ENCODE assay signal across 8 cellular contexts in genomic region chr9:86282077-86282978, GRCh38. TPM values are rescaled to one million over a fixed set of nuclear protein-coding genes. Genes with fewer than 3 reads are reported as not detected.
DNase-seq lines count a peak whose midpoint lies in the region; ATAC-seq and TF ChIP-seq lines count a peak whose summit lies in the region.

Gene ISCA1, minus strand, starts transcription at chr9:86282538. Its CDS starts 80 bp downstream, at chr9:86282458.

- H2AFZ ChIP-seq in PC-3 (ENCODE audit: low read length) = peak within 1 kb of the TSS; percentile 78

- intact Hi-C loops in PC-3 (cut with micrococcal nuclease) = loop anchor here (1.0 kb wide), 1 partner anchor 72 kb away; the partner anchor contains the start of gene TUT7

- TF ChIP-seq CTCF in PC-3 (conservative IDR thresholded peaks at IDR 0.05; ENCODE audit: low read depth, low read length) = no peak

- peak within 1 kb of the TSS; percentile 81 for H3K27ac ChIP-seq in PC-3 (ENCODE audit: low read length)

- H3K36me3 ChIP-seq in PC-3 (ENCODE audit: low read depth, low read length) (no peaks in the 10 kb centered on the region), mucosa of stomach (ENCODE audit: control insufficient read depth, insufficient read depth, low read length) (no peaks in the 10 kb centered on the region)

- H3K36me3 Mint-ChIP-seq in activated T-cell treated with anti-CD3 and anti-CD28 coated beads, Interleukin-2, amount 50 U/mL, for 24 hours (ENCODE audit: low read depth) = peaks cover 46% of the 10 kb centered on the region

- H3K4me1 ChIP-seq in PC-3 (ENCODE audit: insufficient read depth, low read length) = peaks cover 13% of the 10 kb centered on the region
- H3K4me1 ChIP-seq in mucosa of stomach (ENCODE audit: control insufficient read depth, insufficient read depth, low read length) = peaks cover 4% of the 10 kb centered on the region

- H3K9me3 ChIP-seq in PC-3 (ENCODE audit: low read length) = no peaks in the 10 kb centered on the region
- no peaks in the 10 kb centered on the region for H3K9me3 ChIP-seq in mucosa of stomach (ENCODE audit: control insufficient read depth, low read length)

- ATAC-seq in GM21717 (IDR thresholded peaks at IDR 0.05; ENCODE audit: unreplicated experiment) (peak; percentile 81), PC-3 (peak; percentile 87)

- peak within 1 kb of the TSS; percentile 91 for H3K4me3 ChIP-seq in Jurkat, Clone E6-1 (ENCODE audit: low read length)
- H3K4me3 ChIP-seq in PC-3 (ENCODE audit: low read length) = peak within 1 kb of the TSS; percentile 94
- H3K4me3 ChIP-seq in mucosa of stomach (ENCODE audit: low read length) = peak within 1 kb of the TSS; percentile 57

- H3K4me2 ChIP-seq in PC-3 (ENCODE audit: low read length) = peak within 1 kb of the TSS; percentile 92

- peaks cover 47% of the 10 kb centered on the region for H3K79me2 ChIP-seq in PC-3 (ENCODE audit: low read length)

- peak; percentile 93 for TF ChIP-seq POLR2A in erythroblast (IDR thresholded peaks at IDR 0.05; ENCODE audit: low read length)

- peak within 1 kb of the TSS; percentile 94 for H3K9ac ChIP-seq in PC-3 (ENCODE audit: low read length)
- peak within 1 kb of the TSS; percentile 82 for H3K9ac ChIP-seq in mucosa of stomach (ENCODE audit: low read length)

- no TSS peak for BruUV-seq in PC-3 (replicated peaks; lab: Mats Ljungman, UMichigan)

- no peaks in the 10 kb centered on the region for H3K27me3 Mint-ChIP-seq in activated T-cell treated with anti-CD3 and anti-CD28 coated beads, Interleukin-2, amount 50 U/mL, for 24 hours

- H3K9me3 Mint-ChIP-seq in activated T-cell treated with anti-CD3 and anti-CD28 coated beads, Interleukin-2, amount 50 U/mL, for 24 hours = no peaks in the 10 kb centered on the region

- peak within 1 kb of the TSS; percentile 82 for H3K4me3 Mint-ChIP-seq in activated T-cell treated with anti-CD3 and anti-CD28 coated beads, Interleukin-2, amount 50 U/mL, for 24 hours

- peak within 1 kb of the TSS; percentile 99 for H3K27ac Mint-ChIP-seq in activated T-cell treated with anti-CD3 and anti-CD28 coated beads, Interleukin-2, amount 50 U/mL, for 24 hours

- H3K4me1 Mint-ChIP-seq in activated T-cell treated with anti-CD3 and anti-CD28 coated beads, Interleukin-2, amount 50 U/mL, for 24 hours (ENCODE audit: low read depth) = peaks cover 55% of the 10 kb centered on the region

- no peaks in the 10 kb centered on the region for H3F3A ChIP-seq in PC-3 (ENCODE audit: low read length, unreplicated experiment)

- H3K27me3 ChIP-seq in PC-3 (ENCODE audit: low read length) (no peaks in the 10 kb centered on the region), mucosa of stomach (ENCODE audit: control insufficient read depth, insufficient read depth, low read length) (no peaks in the 10 kb centered on the region)

- peaks cover 27% of the 10 kb centered on the region for H4K20me1 ChIP-seq in PC-3 (ENCODE audit: low read length)

- DNase-seq in DMS53 (lab: John Stamatoyannopoulos, UW) = peak; percentile 96
- peak; percentile 83 for DNase-seq in Jurkat, Clone E6-1 (ENCODE audit: low read depth, low spot score)
- DNase-seq in PC-3 = peak; percentile 83
- peak; percentile 99 for DNase-seq in activated T-cell treated with anti-CD3 and anti-CD28 coated beads, Interleukin-2, amount 50 U/mL, for 24 hours
- peak; percentile 97 to 98 for DNase-seq in erythroblast (lab: John Stamatoyannopoulos, UW)
- DNase-seq in stimulated activated CD8-positive, alpha-beta memory T cell treated with anti-CD3 and anti-CD28 coated beads, Interleukin-7, amount 100 ng/mL, for 1 hour (ENCODE audit: low read depth in 2 of 2) = peak; percentile 95 to 97

- POLR2A ChIA-PET in PC-3 (lab: Charles Lee; ENCODE audit: unreplicated experiment) = no interaction called here

- CTCF ChIA-PET in PC-3 (lab: Charles Lee) = no interaction called here

- no peaks in the 10 kb centered on the region for H3K9me2 ChIP-seq in PC-3 (replicated peaks; ENCODE audit: low read length)

RNA-seq across cellular contexts. Expression of gene ISCA1, which starts in this region (rescaled TPM):
- 19.2 TPM for polyA plus RNA-seq in Jurkat, Clone E6-1 (2012; ENCODE audit: insufficient read depth, insufficient read length)
- 28.8 and 29.1 TPM in 2 replicates for total RNA-seq in PC-3 (2014; rRNA removed)

Comparison
In these comparisons a context has a peak if more than half of its experiments do, and no peak if none do; other contexts are left out.
1. Peak in every context shown above with its lines: DNase-seq, ATAC-seq, H3K4me3 ChIP-seq and H3K27ac ChIP-seq.